ENCODE assay signal across 8 cellular contexts in the genomic region with DNA sequence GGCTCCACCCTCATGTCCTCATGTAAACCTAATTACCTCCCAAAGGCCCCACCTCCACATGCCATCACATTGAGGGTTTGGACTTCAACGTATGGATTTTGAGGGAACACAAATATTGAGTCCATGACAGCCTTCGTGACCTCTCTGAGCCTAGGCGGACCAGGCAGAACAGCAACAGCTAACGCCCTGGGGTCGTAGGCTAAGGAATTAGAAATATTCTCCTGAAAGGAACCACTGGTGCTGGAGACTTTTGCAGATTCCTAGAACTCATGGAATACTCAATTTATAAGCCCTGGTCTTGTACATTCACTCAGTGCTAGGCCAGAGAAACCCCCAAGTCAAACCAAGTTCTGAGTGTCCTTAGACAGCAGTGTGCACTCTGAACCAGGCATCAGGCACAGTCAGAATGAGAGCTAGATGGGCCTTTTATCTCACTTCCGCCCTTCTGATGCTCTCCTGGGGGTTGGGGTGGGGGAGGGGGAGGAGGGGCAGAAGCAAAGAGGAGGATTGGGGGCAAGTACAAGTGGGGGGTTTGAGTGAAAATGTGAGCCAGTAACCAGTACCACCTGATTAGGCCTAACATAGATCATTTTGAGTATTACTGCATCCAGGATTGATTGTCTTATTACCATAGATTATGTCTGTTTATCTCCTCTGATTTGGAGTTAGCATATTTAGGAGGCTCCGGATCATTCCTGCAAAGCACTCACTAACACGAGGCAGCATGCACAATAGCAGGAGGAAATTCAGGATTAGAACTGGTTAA.
DNase-seq lines count a peak whose midpoint lies in the region; ATAC-seq, FAIRE-seq and TF ChIP-seq lines count a peak whose summit lies in the region.

No MANE protein-coding gene starts in this region.

- H3K9me3 ChIP-seq in upper lobe of left lung (no peaks in the 10 kb centered on the region), WERI-Rb-1 (ENCODE audit: severe bottlenecking) (no peaks in the 10 kb centered on the region)

- no peak for TF ChIP-seq EP300 in upper lobe of left lung (IDR thresholded peaks at IDR 0.05)

- H3K27ac ChIP-seq in upper lobe of left lung (peak overlapping the region in 3 of 4 donors; percentile 2 to 24 (median 7)), WERI-Rb-1 (no peak overlapping the region)

- H3K4me1 ChIP-seq in upper lobe of left lung: peaks cover 0 to 3% (median 2%) of the 10 kb centered on the region in 4 donors

- WGBS in upper lobe of left lung, 2 donors: 71 to 72% methylated on average over 8 of the region's 8 CpGs

- TF ChIP-seq CTCF in upper lobe of left lung (IDR thresholded peaks at IDR 0.05): no peak
- no peak for TF ChIP-seq CTCF in WERI-Rb-1 (IDR thresholded peaks at IDR 0.05; ENCODE audit: low read depth, low read length)

- TF ChIP-seq POLR2A in GM12891 (IDR thresholded peaks at IDR 0.05; ENCODE audit: low read depth, low read length) (no peak), upper lobe of left lung (IDR thresholded peaks at IDR 0.05) (no peak)

- H3K27me3 ChIP-seq in upper lobe of left lung (no peaks in the 10 kb centered on the region), WERI-Rb-1 (ENCODE audit: insufficient read depth, low read depth, severe bottlenecking) (no peaks in the 10 kb centered on the region)

- FAIRE-seq in GM12891 (lab: Jason Lieb, UNC) (peak; percentile 79), RCC 7860 (lab: Jason Lieb, UNC) (no peak)

- ATAC-seq in GM21390 (IDR thresholded peaks at IDR 0.05; ENCODE audit: unreplicated experiment) (peak; percentile 97), HG03558 (IDR thresholded peaks at IDR 0.05; ENCODE audit: extremely low read depth, unreplicated experiment) (peak; percentile 96), upper lobe of left lung (ENCODE audit: low FRiP score in 2 of 2) (peak in 1 of 2 donors; percentile 13)

- DNase-seq in GM12891 (ENCODE audit: insufficient read length, low spot score) (peak; percentile 27), globus pallidus (ENCODE audit: low spot score) (peak; percentile 28), upper lobe of left lung (no peak), RCC 7860 (ENCODE audit: low spot score) (no peak), NOMO-1 treated with DMSO at 0.1 percent for 48 hours (lab: John Stamatoyannopoulos, UW; ENCODE audit: unreplicated experiment) (no peak), WERI-Rb-1 (no peak)

- H3K36me3 ChIP-seq in upper lobe of left lung (no peaks in the 10 kb centered on the region), WERI-Rb-1 (no peaks in the 10 kb centered on the region)

- H3K4me3 ChIP-seq in upper lobe of left lung (no peak overlapping the region), WERI-Rb-1 (ENCODE audit: low read depth, low read length) (no peak overlapping the region)

TF ChIP-seq in GM12891, 5 proteins besides CTCF, POLR2A, EP300 and RAD21:
- no peak for TF ChIP-seq TAF1 (IDR thresholded peaks at IDR 0.05; ENCODE audit: low read depth, low read length)
- TF ChIP-seq SPI1 (IDR thresholded peaks at IDR 0.05; ENCODE audit: low read depth, low read length): peak; percentile 80

Comparison
In these comparisons a context has a peak if more than half of its experiments do, and no peak if none do; other contexts are left out.
1. DNase-seq: peak in GM12891 (single experiment) and globus pallidus (single experiment); none in upper lobe of left lung (0 of 2), RCC 7860 (single experiment), NOMO-1 treated with DMSO at 0.1 percent for 48 hours (single experiment) and WERI-Rb-1 (single experiment).